7 cellular contexts compared by ENCODE assay signal in the genomic region with DNA sequence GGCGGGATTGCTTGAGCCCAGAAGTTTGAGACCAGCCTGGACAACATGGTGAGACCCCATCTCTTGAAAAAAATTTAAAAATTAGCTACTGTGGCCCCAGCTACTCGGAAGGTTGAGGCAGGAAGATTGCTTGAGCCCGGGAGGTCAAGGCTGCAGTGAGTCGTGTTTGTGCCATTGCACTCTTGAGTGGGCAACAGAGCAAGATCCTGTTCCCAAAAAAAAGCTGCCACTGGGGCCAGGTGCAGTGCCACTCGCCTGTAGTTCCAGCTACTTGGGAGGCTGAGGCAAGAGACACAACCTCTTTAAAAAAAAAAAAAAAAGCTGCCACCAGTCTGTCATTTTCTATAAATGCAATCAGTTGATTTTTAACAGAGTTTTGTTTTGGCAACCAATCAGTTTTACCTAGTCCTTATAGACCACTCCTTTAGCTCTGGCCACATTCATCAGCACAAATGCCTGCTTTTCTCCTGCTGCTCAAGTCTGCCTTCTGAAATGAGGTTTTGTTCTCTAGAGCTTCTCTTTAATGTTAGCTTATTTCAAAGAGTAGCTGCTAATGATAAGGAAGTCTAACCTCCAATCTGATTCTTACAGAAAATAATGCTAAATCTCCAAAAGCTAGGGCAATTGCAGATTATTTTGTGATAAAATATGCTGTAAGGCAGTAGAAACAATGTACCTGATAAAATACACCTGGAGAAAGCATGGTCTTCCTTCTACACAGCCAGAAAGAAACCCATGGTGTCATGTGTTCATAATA.
A peak's percentile ranks its signal among the peaks of the same experiment; 100 is the strongest.
DNase-seq lines count a peak whose midpoint lies in the region; ATAC-seq, FAIRE-seq and TF ChIP-seq lines count a peak whose summit lies in the region.

No MANE protein-coding gene starts in this region.

- intact Hi-C loops in PC-3 (cut with micrococcal nuclease): no loop called here
- intact Hi-C loops in spleen (cut with DNase I; ENCODE audit: low total_unique reads): no loop called here

- H2AFZ ChIP-seq in PC-3 (ENCODE audit: low read length): no peak overlapping the region

- no peaks in the 10 kb centered on the region for H4K20me1 ChIP-seq in PC-3 (ENCODE audit: low read length)

- H3K4me2 ChIP-seq in PC-3 (ENCODE audit: low read length): peak overlapping the region; percentile 65

- no peak for ATAC-seq in PC-3

- peak overlapping the region; percentile 79 for H3K9ac ChIP-seq in PC-3 (ENCODE audit: low read length)

- no peaks in the 10 kb centered on the region for H3K9me2 ChIP-seq in PC-3 (replicated peaks; ENCODE audit: low read length)

- peak overlapping the region; percentile 96 for H3K27ac ChIP-seq in PC-3 (ENCODE audit: low read length)
- peak overlapping the region; percentile 39 to 84 (median 74) for H3K27ac ChIP-seq in spleen

- peaks cover 45% of the 10 kb centered on the region for H3K79me2 ChIP-seq in PC-3 (ENCODE audit: low read length)

- H3K4me3 ChIP-seq in PC-3 (ENCODE audit: low read length) (peak overlapping the region; percentile 36; the same call in 1 of the 2 replicates), epithelial cell of proximal tubule (ENCODE audit: low read depth, low read length) (peak overlapping the region; percentile 36), spleen (no peak overlapping the region)

- DNase-seq in GM19239 (ENCODE audit: insufficient read length, low spot score) (no peak), PC-3 (peak; percentile 50), epithelial cell of proximal tubule (ENCODE audit: low read depth) (no peak), spleen (no peak), GM10248 (ENCODE audit: extremely low spot score) (no peak), DMS53 treated with DMSO at 0.1 percent for 48 hours (lab: John Stamatoyannopoulos, UW; ENCODE audit: unreplicated experiment) (no peak), NCI-H187 (lab: John Stamatoyannopoulos, UW) (no peak)

- POLR2A ChIA-PET in PC-3 (lab: Charles Lee; ENCODE audit: unreplicated experiment): interaction anchor here (0.6 to 2.7 kb wide), 6 partner anchors 10 to 75 kb away, joined by 3 to 51 read pairs (median 8); no protein-coding TSS in a partner anchor
- POLR2A ChIA-PET in GM10248 (lab: Yijun Ruan, JAX): interaction anchor here (0.5 to 1.9 kb wide), 9 partner anchors 10 to 568 kb away, joined by 3 to 9 read pairs (median 5); no protein-coding TSS in a partner anchor

- WGBS in spleen, 5 donors: 47 to 60% (median 56%) methylated on average over 5 of the region's 5 CpGs

- no peaks in the 10 kb centered on the region for H3K27me3 ChIP-seq in PC-3 (ENCODE audit: low read length)
- H3K27me3 ChIP-seq in spleen (replicated peaks in 1 of 7): no peaks in the 10 kb centered on the region

- CTCF ChIA-PET in PC-3 (lab: Charles Lee) (interaction anchor here (0.5 to 0.6 kb wide), 2 partner anchors 42 to 45 kb away, joined by 4 read pairs; no protein-coding TSS in a partner anchor), GM10248 (lab: Yijun Ruan, JAX) (interaction anchor here (0.6 to 5.2 kb wide), 8 partner anchors 9 to 75 kb away, joined by 3 to 33 read pairs (median 8); no protein-coding TSS in a partner anchor)

- no peaks in the 10 kb centered on the region for H3K9me3 ChIP-seq in PC-3 (ENCODE audit: low read length)
- H3K9me3 ChIP-seq in spleen: no peaks in the 10 kb centered on the region

- H3K4me1 ChIP-seq in PC-3 (ENCODE audit: insufficient read depth, low read length) (peaks cover 66% of the 10 kb centered on the region), spleen (peaks cover 29 to 86% (median 68%) of the 10 kb centered on the region in 6 donors)

- peak; percentile 92 for FAIRE-seq in GM19239 (lab: Jason Lieb, UNC)

- TF ChIP-seq POLR2A in spleen (IDR thresholded peaks at IDR 0.05): no peak

- H3F3A ChIP-seq in PC-3 (ENCODE audit: low read length, unreplicated experiment): peaks cover 20% of the 10 kb centered on the region

- TF ChIP-seq CTCF in PC-3 (conservative IDR thresholded peaks at IDR 0.05; ENCODE audit: low read depth, low read length) (no peak), epithelial cell of proximal tubule (conservative IDR thresholded peaks at IDR 0.05; ENCODE audit: low read depth, low read length) (no peak), spleen (IDR thresholded peaks at IDR 0.05 in 8 of 11, conservative IDR thresholded peaks at IDR 0.05 in 3 of 11) (no peak), GM10248 (IDR thresholded peaks at IDR 0.05; ENCODE audit: control extremely low read depth, extremely low read depth, low read depth, missing control alignments) (no peak)

- no TSS peak for BruUV-seq in PC-3 (replicated peaks; lab: Mats Ljungman, UMichigan)

- H3K36me3 ChIP-seq in PC-3 (ENCODE audit: low read depth, low read length) (no peaks in the 10 kb centered on the region), spleen (peaks cover 0 to 23% (median 0%) of the 10 kb centered on the region in 6 donors)

Comparison
In these comparisons a context has a peak if more than half of its experiments do, and no peak if none do; other contexts are left out.
1. H3K4me3 ChIP-seq: peak in PC-3 (single experiment) and epithelial cell of proximal tubule (single experiment); none in spleen (0 of 8).